Comparison of ENCODE assay signal across 17 cellular contexts in the genomic region with DNA sequence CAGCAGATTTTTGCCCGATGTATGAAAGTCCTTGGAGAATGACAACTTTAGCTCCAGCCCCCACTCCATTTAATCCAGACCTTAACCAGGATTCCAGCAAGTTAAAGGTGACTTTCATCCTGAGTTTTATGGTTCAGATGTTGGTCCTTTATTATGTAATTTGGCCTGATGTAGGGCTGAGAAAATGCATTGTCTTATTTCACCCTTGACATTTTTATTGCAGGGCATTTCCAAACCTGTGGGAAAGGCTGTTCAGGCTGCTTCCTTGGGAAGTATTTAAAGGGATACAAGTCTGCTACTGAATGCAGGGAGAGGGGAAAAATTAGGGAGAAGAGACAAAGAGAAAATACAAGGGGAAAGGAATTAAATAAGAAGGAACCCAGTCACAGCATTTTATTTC.
"Had no signal": no experiment of that assay in that cellular context is flagged by ENCODE, and none has a peak within 500 bp of the region (broad histone marks: within the 10 kb centered on the region; RNA-seq: fewer than 3 reads in every experiment).

No MANE protein-coding gene starts in this region.

- H3K4me1 Mint-ChIP-seq: endodermal cell; naive thymus-derived CD8-positive, alpha-beta T cell had no signal

- ATAC-seq: esophagus mucosa; gastrocnemius medialis; heart right ventricle; left ventricle myocardium superior; naive thymus-derived CD8-positive, alpha-beta T cell; right cardiac atrium had no signal

- H3K27ac ChIP-seq: coronary artery, gastrocnemius medialis, heart right ventricle had no signal

- H3K4me3 ChIP-seq: coronary artery, gastrocnemius medialis, heart right ventricle had no signal

- H3K27me3 ChIP-seq: gastrocnemius medialis, heart right ventricle had no signal

- DNase-seq: effector CD4-positive, alpha-beta T cell; endodermal cell; gastrocnemius medialis; heart right ventricle; left ventricle myocardium superior; mesendoderm; naive thymus-derived CD8-positive, alpha-beta T cell; right cardiac atrium; small intestine; stimulated activated CD4-positive, alpha-beta T cell treated with anti-CD3 and anti-CD28 coated beads, Interleukin-12 subunit alpha, Interleukin-12 subunit beta, amount 100 ng/mL, for 4 hours; stimulated activated CD4-positive, alpha-beta T cell treated with anti-CD3 and anti-CD28 coated beads, Interleukin-2, amount 100 ng/mL, for 48 hours; stimulated activated naive CD4-positive, alpha-beta T cell treated with Interleukin-2 at 50 U/mL for 16 hours; trophoblast cell had no signal

- H3K4me1 ChIP-seq: gastrocnemius medialis, heart right ventricle had no signal

- H3K27me3 Mint-ChIP-seq: naive thymus-derived CD8-positive, alpha-beta T cell; progenitor cell of endocrine pancreas had no signal

- H3K4me3 Mint-ChIP-seq: endodermal cell; naive thymus-derived CD8-positive, alpha-beta T cell; neural crest cell had no signal

- H3K36me3 ChIP-seq: gastrocnemius medialis, heart right ventricle had no signal

- H3K27ac Mint-ChIP-seq: endodermal cell had no signal
